ENCODE assay signal across 8 cellular contexts in genomic region chrX:48917139-48917980, GRCh38. TPM values are rescaled to one million over a fixed set of nuclear protein-coding genes. Genes with fewer than 3 reads are reported as not detected.
DNase-seq lines count a peak whose midpoint lies in the region; ATAC-seq and TF ChIP-seq lines count a peak whose summit lies in the region.

No MANE protein-coding gene starts in this region.

- no peak overlapping the region for H3K4me2 ChIP-seq in GM23248 (ENCODE audit: unreplicated experiment)

- H3K27ac Mint-ChIP-seq in activated naive CD4-positive, alpha-beta T cell treated with anti-CD3 and anti-CD28 coated beads, Interleukin-2, amount 10 ng/mL, durations not matched to agents 7 days and 5 days: peak overlapping the region; percentile 95

- WGBS in GM23248 (ENCODE audit: low coverage in 1 of 2, low lambda C conversion rate in 2 of 2, missing lambda C conversion rate in 2 of 2), 2 experiments: 11 to 20% methylated on average over 19 to 23 of the region's 26 CpGs
- WGBS in gastroesophageal sphincter (ENCODE audit: low coverage in 1 of 2), 2 donors: 42 to 100% methylated on average over 2 to 18 of the region's 26 CpGs

- H3K9me2 ChIP-seq in GM23248 (ENCODE audit: insufficient read depth): no peaks in the 10 kb centered on the region

- H3K27me3 ChIP-seq in GM23248 (replicated peaks; ENCODE audit: insufficient read depth) (no peaks in the 10 kb centered on the region), gastroesophageal sphincter (no peaks in the 10 kb centered on the region)

- H3K9ac ChIP-seq in GM23248: no peak overlapping the region

- no peak overlapping the region for H2AFZ ChIP-seq in GM23248

- H3K9me3 ChIP-seq in GM23248 (ENCODE audit: low read depth): no peaks in the 10 kb centered on the region
- no peaks in the 10 kb centered on the region for H3K9me3 ChIP-seq in gastroesophageal sphincter

- ATAC-seq in gastroesophageal sphincter: peak; percentile 74

- TF ChIP-seq EP300 in gastroesophageal sphincter (IDR thresholded peaks at IDR 0.05): no peak

- peaks cover 82% of the 10 kb centered on the region for H3K36me3 Mint-ChIP-seq in activated naive CD4-positive, alpha-beta T cell treated with anti-CD3 and anti-CD28 coated beads, Interleukin-2, amount 10 ng/mL, durations not matched to agents 7 days and 5 days

- in situ Hi-C loops in GM23248 (cut with MboI): loop anchor here (25.0 kb wide), 1 partner anchor 255 kb away; no protein-coding TSS in a partner anchor

- no peaks in the 10 kb centered on the region for H3K79me2 ChIP-seq in GM23248 (ENCODE audit: insufficient read depth)

- CTCF ChIA-PET in activated naive CD4-positive, alpha-beta T cell treated with anti-CD3 and anti-CD28 coated beads, Interleukin-2, amount 10 ng/mL, durations not matched to agents 7 days and 5 days (lab: Charles Lee): interaction anchor here (0.7 to 2.3 kb wide), 4 partner anchors 10 to 29 kb away, joined by 3 to 9 read pairs (median 3); no protein-coding TSS in a partner anchor

- H3K4me3 Mint-ChIP-seq in activated naive CD4-positive, alpha-beta T cell treated with anti-CD3 and anti-CD28 coated beads, Interleukin-2, amount 10 ng/mL, durations not matched to agents 7 days and 5 days: peak overlapping the region; percentile 94

- DNase-seq in DMS114 treated with DMSO at 0.1 percent for 48 hours (lab: John Stamatoyannopoulos, UW; ENCODE audit: unreplicated experiment) (peak; percentile 87), GM23248 (peak; percentile 88), MV-4-11 (lab: John Stamatoyannopoulos, UW) (peak; percentile 91), SK-N-DZ (ENCODE audit: low spot score) (peak; percentile 91), nucleus accumbens (lab: John Stamatoyannopoulos, UW) (peak; percentile 17 to 89 (median 72)), superior temporal gyrus (ENCODE audit: extremely low spot score) (peak; percentile 89)
- peak; percentile 92 for DNase-seq in activated naive CD4-positive, alpha-beta T cell treated with anti-CD3 and anti-CD28 coated beads, Interleukin-2, amount 10 ng/mL, durations not matched to agents 7 days and 5 days

- H3K4me1 Mint-ChIP-seq in activated naive CD4-positive, alpha-beta T cell treated with anti-CD3 and anti-CD28 coated beads, Interleukin-2, amount 10 ng/mL, durations not matched to agents 7 days and 5 days: peaks cover 57% of the 10 kb centered on the region

- H3K9me3 Mint-ChIP-seq in activated naive CD4-positive, alpha-beta T cell treated with anti-CD3 and anti-CD28 coated beads, Interleukin-2, amount 10 ng/mL, durations not matched to agents 7 days and 5 days: no peaks in the 10 kb centered on the region

- H3K4me1 ChIP-seq in GM23248 (ENCODE audit: insufficient read depth) (peaks cover 12% of the 10 kb centered on the region; the same call in 1 of the 2 replicates), gastroesophageal sphincter (peaks cover 0 to 34% (median 7%) of the 10 kb centered on the region in 3 donors)

- no peak overlapping the region for H3K4me3 ChIP-seq in GM23248
- peak overlapping the region in 1 of 2 donors; percentile 64 for H3K4me3 ChIP-seq in gastroesophageal sphincter

- H3F3A ChIP-seq in GM23248 (ENCODE audit: insufficient read depth): peaks cover 27% of the 10 kb centered on the region

- H3K27ac ChIP-seq in GM23248 (peak overlapping the region; percentile 46), gastroesophageal sphincter (peak overlapping the region; percentile 56 to 88 (median 86))

- peak; percentile 89 to 93 (median 91) for TF ChIP-seq CTCF in gastroesophageal sphincter (IDR thresholded peaks at IDR 0.05)

- no peak for TF ChIP-seq POLR2A in gastroesophageal sphincter (IDR thresholded peaks at IDR 0.05)

- no peaks in the 10 kb centered on the region for H3K36me3 ChIP-seq in GM23248 (ENCODE audit: low read depth)
- H3K36me3 ChIP-seq in gastroesophageal sphincter: peaks cover 0 to 24% of the 10 kb centered on the region in 2 donors

- H3K27me3 Mint-ChIP-seq in activated naive CD4-positive, alpha-beta T cell treated with anti-CD3 and anti-CD28 coated beads, Interleukin-2, amount 10 ng/mL, durations not matched to agents 7 days and 5 days: no peaks in the 10 kb centered on the region

- no peaks in the 10 kb centered on the region for H4K20me1 ChIP-seq in GM23248 (ENCODE audit: insufficient read depth)

RNA-seq across cellular contexts. Expression of gene PIM2, which starts 1.5 kb away (rescaled TPM):
- 4.6 and 5.6 TPM in 2 replicates for total RNA-seq in GM23248 (2014; rRNA removed; shearing (Covaris generic))
- polyA plus RNA-seq in GM23248 (2016; fragmentation: Nextera tagmentation; extraction: Ambion mirVana): 4.4 and 4.5 TPM in 2 replicates
- 10.6 and 11.2 TPM in 2 replicates for polyA plus RNA-seq in SK-N-DZ (2014; cell fraction: cytosol; rRNA removed)
- 6.1 and 6.7 TPM in 2 replicates for polyA plus RNA-seq in SK-N-DZ (2014; cell fraction: nucleus; rRNA removed)
- 1 to 10 TPM; 4.7 to 7.4 (median 7.0) TPM for total RNA-seq in gastroesophageal sphincter

RNA-seq across cellular contexts. Expression of gene SLC35A2, which starts 5.9 kb away (rescaled TPM):
- total RNA-seq in GM23248 (2014; rRNA removed; shearing (Covaris generic)): 23.6 and 29.1 TPM in 2 replicates
- 54.6 and 55.5 TPM in 2 replicates for polyA plus RNA-seq in GM23248 (2016; fragmentation: Nextera tagmentation; extraction: Ambion mirVana)
- polyA plus RNA-seq in SK-N-DZ (2014; cell fraction: cytosol; rRNA removed): 11.0 and 16.5 TPM in 2 replicates
- polyA plus RNA-seq in SK-N-DZ (2014; cell fraction: nucleus; rRNA removed): 13.2 and 21.5 TPM in 2 replicates
- total RNA-seq in gastroesophageal sphincter: 10 to 100 TPM in 3 of 4 donors, 1 to 10 TPM in 1; 8.1 to 12.8 (median 11.9) TPM

RNA-seq across cellular contexts. Expression of gene PQBP1, which starts 19.6 kb away (rescaled TPM):
- 18.1 and 30.3 TPM in 2 replicates for total RNA-seq in GM23248 (2014; rRNA removed; shearing (Covaris generic))
- 45.4 and 49.7 TPM in 2 replicates for polyA plus RNA-seq in GM23248 (2016; fragmentation: Nextera tagmentation; extraction: Ambion mirVana)
- 33.6 and 38.2 TPM in 2 replicates for polyA plus RNA-seq in SK-N-DZ (2014; cell fraction: cytosol; rRNA removed)
- polyA plus RNA-seq in SK-N-DZ (2014; cell fraction: nucleus; rRNA removed): 35.0 and 48.2 TPM in 2 replicates
- total RNA-seq in gastroesophageal sphincter: 10 to 100 TPM; 47.8 to 79.8 (median 69.4) TPM

RNA-seq across cellular contexts. Expression of gene TIMM17B, which starts 19.8 kb away (rescaled TPM):
- 17.8 and 26.7 TPM in 2 replicates for total RNA-seq in GM23248 (2014; rRNA removed; shearing (Covaris generic))
- 44.7 and 48.4 TPM in 2 replicates for polyA plus RNA-seq in GM23248 (2016; fragmentation: Nextera tagmentation; extraction: Ambion mirVana)
- polyA plus RNA-seq in SK-N-DZ (2014; cell fraction: cytosol; rRNA removed): 163 and 201 TPM in 2 replicates
- polyA plus RNA-seq in SK-N-DZ (2014; cell fraction: nucleus; rRNA removed): 117 and 118 TPM in 2 replicates
- total RNA-seq in gastroesophageal sphincter: 10 to 100 TPM; 38.0 to 57.7 (median 39.5) TPM

RNA-seq across cellular contexts. Expression of gene OTUD5, which starts 40.0 kb away (rescaled TPM):
- total RNA-seq in GM23248 (2014; rRNA removed; shearing (Covaris generic)): 43.4 and 44.9 TPM in 2 replicates
- 27.0 and 30.9 TPM in 2 replicates for polyA plus RNA-seq in GM23248 (2016; fragmentation: Nextera tagmentation; extraction: Ambion mirVana)
- 28.2 and 37.9 TPM in 2 replicates for polyA plus RNA-seq in SK-N-DZ (2014; cell fraction: cytosol; rRNA removed)
- polyA plus RNA-seq in SK-N-DZ (2014; cell fraction: nucleus; rRNA removed): 51.9 and 54.4 TPM in 2 replicates
- total RNA-seq in gastroesophageal sphincter: 10 to 100 TPM; 36.8 to 54.3 (median 47.7) TPM
